ENCODE assay signal across 1 cellular context in the genomic region with DNA sequence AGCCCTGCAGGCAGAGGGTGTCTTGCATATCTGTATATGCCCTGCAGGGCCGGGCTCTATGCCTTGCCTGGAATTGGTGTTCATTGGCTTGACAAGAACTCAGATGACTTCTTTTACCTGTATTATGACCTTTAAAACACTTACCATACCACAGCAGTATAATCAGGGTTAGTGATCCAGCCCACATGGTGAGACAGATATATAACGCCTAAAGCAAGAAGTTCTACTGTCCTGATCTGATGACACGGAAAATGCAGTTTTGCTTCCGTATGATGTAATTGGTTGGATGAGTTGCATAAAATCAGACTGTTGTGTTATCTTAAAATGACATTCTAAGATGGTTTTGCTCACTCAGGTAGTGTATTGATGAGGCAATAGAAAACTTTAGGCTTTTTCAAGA.
A peak's percentile ranks its signal among the peaks of the same experiment; 100 is the strongest.
TF ChIP-seq lines count a peak whose summit lies in the region.

No MANE protein-coding gene starts in this region.

TF ChIP-seq in K562, 482 proteins besides CTCF, POLR2A, EP300 and RAD21:
- peak; percentile 68 for TF ChIP-seq MAFG (tag; conservative IDR thresholded peaks at IDR 0.05)
- TF ChIP-seq ZNF717 (CRISPR knock-in tag; IDR thresholded peaks at IDR 0.05), result no peak
- TF ChIP-seq CEBPB (tag; IDR thresholded peaks at IDR 0.05), result peak; percentile 40; the same call in 1 of the 2 replicates
- TF ChIP-seq HES1 (IDR thresholded peaks at IDR 0.05; ENCODE audit: low read depth), result no peak
- TF ChIP-seq, protein P1, sequence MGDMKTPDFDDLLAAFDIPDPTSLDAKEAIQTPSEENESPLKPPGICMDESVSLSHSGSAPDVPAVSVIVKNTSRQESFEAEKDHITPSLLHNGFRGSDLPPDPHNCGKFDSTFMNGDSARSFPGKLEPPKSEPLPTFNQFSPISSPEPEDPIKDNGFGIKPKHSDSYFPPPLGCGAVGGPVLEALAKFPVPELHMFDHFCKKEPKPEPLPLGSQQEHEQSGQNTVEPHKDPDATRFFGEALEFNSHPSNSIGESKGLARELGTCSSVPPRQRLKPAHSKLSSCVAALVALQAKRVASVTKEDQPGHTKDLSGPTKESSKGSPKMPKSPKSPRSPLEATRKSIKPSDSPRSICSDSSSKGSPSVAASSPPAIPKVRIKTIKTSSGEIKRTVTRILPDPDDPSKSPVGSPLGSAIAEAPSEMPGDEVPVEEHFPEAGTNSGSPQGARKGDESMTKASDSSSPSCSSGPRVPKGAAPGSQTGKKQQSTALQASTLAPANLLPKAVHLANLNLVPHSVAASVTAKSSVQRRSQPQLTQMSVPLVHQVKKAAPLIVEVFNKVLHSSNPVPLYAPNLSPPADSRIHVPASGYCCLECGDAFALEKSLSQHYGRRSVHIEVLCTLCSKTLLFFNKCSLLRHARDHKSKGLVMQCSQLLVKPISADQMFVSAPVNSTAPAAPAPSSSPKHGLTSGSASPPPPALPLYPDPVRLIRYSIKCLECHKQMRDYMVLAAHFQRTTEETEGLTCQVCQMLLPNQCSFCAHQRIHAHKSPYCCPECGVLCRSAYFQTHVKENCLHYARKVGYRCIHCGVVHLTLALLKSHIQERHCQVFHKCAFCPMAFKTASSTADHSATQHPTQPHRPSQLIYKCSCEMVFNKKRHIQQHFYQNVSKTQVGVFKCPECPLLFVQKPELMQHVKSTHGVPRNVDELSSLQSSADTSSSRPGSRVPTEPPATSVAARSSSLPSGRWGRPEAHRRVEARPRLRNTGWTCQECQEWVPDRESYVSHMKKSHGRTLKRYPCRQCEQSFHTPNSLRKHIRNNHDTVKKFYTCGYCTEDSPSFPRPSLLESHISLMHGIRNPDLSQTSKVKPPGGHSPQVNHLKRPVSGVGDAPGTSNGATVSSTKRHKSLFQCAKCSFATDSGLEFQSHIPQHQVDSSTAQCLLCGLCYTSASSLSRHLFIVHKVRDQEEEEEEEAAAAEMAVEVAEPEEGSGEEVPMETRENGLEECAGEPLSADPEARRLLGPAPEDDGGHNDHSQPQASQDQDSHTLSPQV (IDR thresholded peaks at IDR 0.05), result 0 out of 2 replicates have a peak, but pooled peaks have one; percentile 24
- TF ChIP-seq MIER1 (IDR thresholded peaks at IDR 0.05; ENCODE audit: low read depth), result no peak
- peak; percentile 80 for TF ChIP-seq CEBPG (CRISPR knock-in tag; IDR thresholded peaks at IDR 0.05)
- peak; percentile 69 to 92 for TF ChIP-seq CEBPG (tag; conservative IDR thresholded peaks at IDR 0.05 in 1 of 2, IDR thresholded peaks at IDR 0.05 in 1 of 2)
- no peak for TF ChIP-seq NR2C1 (IDR thresholded peaks at IDR 0.05)
- TF ChIP-seq NR2C1 (tag; IDR thresholded peaks at IDR 0.05), result peak; percentile 10; the same call in 1 of the 2 replicates
- TF ChIP-seq, protein P2, sequence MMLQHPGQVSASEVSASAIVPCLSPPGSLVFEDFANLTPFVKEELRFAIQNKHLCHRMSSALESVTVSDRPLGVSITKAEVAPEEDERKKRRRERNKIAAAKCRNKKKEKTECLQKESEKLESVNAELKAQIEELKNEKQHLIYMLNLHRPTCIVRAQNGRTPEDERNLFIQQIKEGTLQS (IDR thresholded peaks at IDR 0.05), result peak; percentile 83
- TF ChIP-seq, protein P2 (CRISPR knock-in tag; conservative IDR thresholded peaks at IDR 0.05), result no peak
- TF ChIP-seq ZFP1 (CRISPR knock-in tag; IDR thresholded peaks at IDR 0.05), result no peak
- TF ChIP-seq C11orf30 (IDR thresholded peaks at IDR 0.05; ENCODE audit: low read depth), result peak; percentile 55
- TF ChIP-seq EP400 (IDR thresholded peaks at IDR 0.05), result 0 out of 2 replicates have a peak, but pooled peaks have one; percentile 22
- 0 out of 2 replicates have a peak, but pooled peaks have one; percentile 3 for TF ChIP-seq MAFK (IDR thresholded peaks at IDR 0.05; ENCODE audit: low read length)
- peak; percentile 41; the same call in 1 of the 2 replicates for TF ChIP-seq SMAD4 (CRISPR knock-in tag; conservative IDR thresholded peaks at IDR 0.05)
- TF ChIP-seq ZNF316 (IDR thresholded peaks at IDR 0.05), result peak; percentile 56; the same call in 1 of the 2 replicates
- TF ChIP-seq JUND (IDR thresholded peaks at IDR 0.05; ENCODE audit: borderline replicate concordance, low read depth, low read length), result peak; percentile 46; the same call in 1 of the 2 replicates
- TF ChIP-seq JUND (tag; IDR thresholded peaks at IDR 0.05; ENCODE audit: borderline replicate concordance, low read depth, low read length), result no peak
- TF ChIP-seq IRF9 (tag; IDR thresholded peaks at IDR 0.05), result 0 out of 2 replicates have a peak, but pooled peaks have one; percentile 22
- TF ChIP-seq ZNF263 (CRISPR knock-in tag; IDR thresholded peaks at IDR 0.05; ENCODE audit: borderline replicate concordance), result no peak
- TF ChIP-seq ZEB2 (IDR thresholded peaks at IDR 0.05), result 0 out of 2 replicates have a peak, but pooled peaks have one; percentile 38
- no peak for TF ChIP-seq ATF1 (CRISPR knock-in tag; IDR thresholded peaks at IDR 0.05)
- TF ChIP-seq ATF1 (tag; IDR thresholded peaks at IDR 0.05), result peak; percentile 18; the same call in 1 of the 2 replicates
- no peak for TF ChIP-seq ZNF707 (CRISPR knock-in tag; conservative IDR thresholded peaks at IDR 0.05)
- peak; percentile 14; the same call in 1 of the 2 replicates for TF ChIP-seq CTBP1 (IDR thresholded peaks at IDR 0.05; ENCODE audit: borderline replicate concordance)
- peak; percentile 39; the same call in 1 of the 2 replicates for TF ChIP-seq L3MBTL2 (IDR thresholded peaks at IDR 0.05)
- TF ChIP-seq, protein P3, sequence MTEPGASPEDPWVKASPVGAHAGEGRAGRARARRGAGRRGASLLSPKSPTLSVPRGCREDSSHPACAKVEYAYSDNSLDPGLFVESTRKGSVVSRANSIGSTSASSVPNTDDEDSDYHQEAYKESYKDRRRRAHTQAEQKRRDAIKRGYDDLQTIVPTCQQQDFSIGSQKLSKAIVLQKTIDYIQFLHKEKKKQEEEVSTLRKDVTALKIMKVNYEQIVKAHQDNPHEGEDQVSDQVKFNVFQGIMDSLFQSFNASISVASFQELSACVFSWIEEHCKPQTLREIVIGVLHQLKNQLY (CRISPR knock-in tag; conservative IDR thresholded peaks at IDR 0.05), result no peak
- TF ChIP-seq PKNOX1 (IDR thresholded peaks at IDR 0.05), result 0 out of 2 replicates have a peak, but pooled peaks have one; percentile 6
- no peak for TF ChIP-seq PURB (CRISPR knock-in tag; IDR thresholded peaks at IDR 0.05; ENCODE audit: low read depth)
- peak; percentile 67 for TF ChIP-seq ATF7 (IDR thresholded peaks at IDR 0.05)
